1 cellular context compared by ENCODE assay signal in genomic region chr1:170513138-170513537, GRCh38.
TF ChIP-seq lines count a peak whose summit lies in the region.

No MANE protein-coding gene starts in this region.

TF ChIP-seq in HepG2, 621 proteins besides CTCF, POLR2A, EP300 and RAD21:
- TF ChIP-seq ZBTB4 (CRISPR knock-in tag; IDR thresholded peaks at IDR 0.05; ENCODE audit: borderline replicate concordance) (no peak), EHMT2 (IDR thresholded peaks at IDR 0.05; ENCODE audit: borderline replicate concordance, low read depth, low read length) (no peak), SKI (IDR thresholded peaks at IDR 0.05; ENCODE audit: partially characterized antibody) (no peak), MLX (CRISPR knock-in tag; IDR thresholded peaks at IDR 0.05) (no peak), AKAP8 (CRISPR knock-in tag; IDR thresholded peaks at IDR 0.05) (no peak), TEAD2 (CRISPR knock-in tag; IDR thresholded peaks at IDR 0.05) (no peak), ZFP36 (IDR thresholded peaks at IDR 0.05; ENCODE audit: borderline replicate concordance, low read depth, low read length, partially characterized antibody) (no peak), MYNN (CRISPR knock-in tag; IDR thresholded peaks at IDR 0.05; ENCODE audit: low read depth) (no peak), ZMYM4 (CRISPR knock-in tag; IDR thresholded peaks at IDR 0.05) (no peak), ZNF816 (CRISPR knock-in tag; IDR thresholded peaks at IDR 0.05; ENCODE audit: borderline replicate concordance) (no peak), NCOA1 (CRISPR knock-in tag; IDR thresholded peaks at IDR 0.05) (no peak)
TF ChIP-seq in HepG2: peak in this region for 0.
